ENCODE assay signal across 8 cellular contexts in the genomic region with DNA sequence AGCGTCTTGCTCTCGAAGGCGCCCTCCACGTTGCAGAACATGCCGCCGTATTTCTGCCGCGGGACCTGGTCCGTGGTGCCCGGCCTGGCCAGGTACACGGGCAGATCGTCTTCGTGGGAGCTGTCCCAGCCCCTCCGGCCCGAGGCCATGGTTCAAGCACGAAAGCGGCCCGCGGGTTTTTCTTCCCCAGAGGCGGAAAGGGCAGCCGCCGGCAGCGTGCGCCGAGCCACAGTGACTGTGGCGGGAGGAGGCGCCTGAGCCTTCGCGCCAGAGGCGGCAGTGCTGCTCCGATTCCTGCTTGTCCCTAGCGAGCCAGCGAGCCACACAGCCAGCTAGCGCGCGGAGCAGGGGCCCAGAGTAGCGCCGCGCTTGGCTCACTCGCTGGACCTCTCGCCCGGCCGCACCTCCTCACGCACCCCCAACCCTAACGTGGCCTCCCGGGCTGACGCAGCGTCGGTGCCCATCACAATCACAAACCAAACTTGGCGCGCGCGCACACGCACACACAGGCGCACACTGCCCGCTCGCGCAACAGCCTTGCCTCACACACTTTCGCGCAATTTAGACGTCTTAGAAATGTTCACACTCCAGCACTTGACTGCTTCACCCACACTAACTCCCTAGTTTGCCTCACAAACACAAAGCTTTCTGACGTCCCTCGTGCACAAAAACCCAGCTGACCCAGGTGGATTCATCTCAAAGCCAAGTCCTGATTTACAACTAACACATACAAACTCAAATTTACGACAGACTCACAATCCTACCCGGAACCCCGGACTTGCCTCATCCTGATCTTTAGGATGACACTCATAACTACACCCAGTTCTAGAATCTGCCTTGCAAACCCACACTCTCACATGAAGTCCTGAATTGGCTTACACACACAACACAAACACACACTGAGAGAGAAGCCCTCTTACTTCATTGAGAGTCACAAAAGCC. TPM values are rescaled to one million over a fixed set of nuclear protein-coding genes. Genes with fewer than 3 reads are reported as not detected.
DNase-seq lines count a peak whose midpoint lies in the region; ATAC-seq, FAIRE-seq and TF ChIP-seq lines count a peak whose summit lies in the region.

A gene (minus strand): TSS at position 359 of the 942 bp plus-strand sequence. CDS start 210 bp downstream, at position 149.

- DNase-seq in EL (peak; percentile 85), HuH-7.5 (ENCODE audit: low spot score) (peak; percentile 26), frontal cortex (ENCODE audit: low spot score in 2 of 2) (peak; percentile 39 to 44), nephron progenitor cell (peak; percentile 83), GF-D8 (lab: John Stamatoyannopoulos, UW) (no peak)
- no peak for DNase-seq in activated effector memory CD4-positive, alpha-beta T cell treated with Interleukin-2 at 50 U/mL for 16 hours

- no peak within 1 kb of the TSS for H3K27ac Mint-ChIP-seq in nephron progenitor cell

- no peaks in the 10 kb centered on the region for H3K36me3 Mint-ChIP-seq in nephron progenitor cell (ENCODE audit: low read depth)

- TF ChIP-seq CTCF in WI38 (IDR thresholded peaks at IDR 0.05; ENCODE audit: low read depth, low read length) (0 out of 2 replicates have a peak, but pooled peaks have one; percentile 18), nephron progenitor cell (IDR thresholded peaks at IDR 0.05) (no peak)

- no peak for ATAC-seq in GM21786 (IDR thresholded peaks at IDR 0.05; ENCODE audit: unreplicated experiment)

- peaks cover 17% of the 10 kb centered on the region for H3K27me3 Mint-ChIP-seq in nephron progenitor cell (ENCODE audit: low read depth, poor library complexity)

- H3K4me3 Mint-ChIP-seq in nephron progenitor cell = peak within 1 kb of the TSS; percentile 86

- peak within 1 kb of the TSS; percentile 90 for H3K4me3 ChIP-seq in WI38 (ENCODE audit: low read depth, low read length)

- no peak for FAIRE-seq in frontal cortex (lab: Jason Lieb, UNC)

- H3K9me3 Mint-ChIP-seq in nephron progenitor cell = no peaks in the 10 kb centered on the region

- H3K4me1 Mint-ChIP-seq in nephron progenitor cell = peaks cover 30% of the 10 kb centered on the region

RNA-seq across cellular contexts. Expression of the gene that starts here (rescaled TPM):
- 888 TPM for total RNA-seq in frontal cortex

Comparison
In these comparisons a context has a peak if more than half of its experiments do, and no peak if none do; other contexts are left out.
1. DNase-seq: peak in EL (single experiment), HuH-7.5 (single experiment), frontal cortex (2 of 2) and nephron progenitor cell (single experiment); none in GF-D8 (single experiment) and activated effector memory CD4-positive, alpha-beta T cell treated with Interleukin-2 at 50 U/mL for 16 hours (single experiment).